1 cellular context compared by ENCODE assay signal in the genomic region with DNA sequence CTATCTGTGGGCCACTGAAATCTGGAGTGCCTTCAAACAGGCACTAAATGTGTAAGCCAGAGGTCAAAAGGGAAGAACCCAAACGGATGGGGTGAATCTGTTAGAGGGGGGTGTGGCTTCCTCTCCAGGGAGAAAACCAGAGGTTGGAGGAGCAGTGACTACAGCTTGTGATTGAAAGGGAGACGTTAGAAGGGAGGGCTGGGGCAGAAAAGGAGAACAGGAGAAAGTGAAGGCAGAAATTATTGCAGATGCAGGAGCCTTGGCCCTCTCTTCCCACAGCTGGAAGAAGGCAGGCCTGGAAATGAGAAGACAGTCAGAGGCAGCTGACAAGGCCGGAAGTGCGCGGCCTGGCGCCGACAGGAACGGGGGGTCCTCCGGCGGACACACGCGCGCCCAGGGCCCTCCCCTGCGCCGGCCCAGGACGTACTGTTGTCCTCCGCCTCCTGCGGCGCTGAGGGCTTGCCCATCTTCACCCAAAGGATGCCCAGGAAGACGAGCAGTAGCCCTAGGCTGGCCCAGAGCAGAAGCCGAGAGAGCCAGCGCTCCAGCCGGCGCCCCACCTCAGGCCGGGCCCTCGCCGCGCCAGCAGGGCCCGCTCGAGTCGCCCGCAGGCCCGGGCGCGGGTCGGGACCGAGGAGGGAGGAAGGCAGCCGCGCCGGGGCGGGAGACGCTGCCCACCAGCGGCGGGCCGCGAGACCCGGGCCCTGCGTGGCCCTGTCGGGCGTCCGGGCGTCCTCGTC.
TF ChIP-seq lines count a peak whose summit lies in the region.

No MANE protein-coding gene starts in this region.

TF ChIP-seq in HepG2, 621 proteins besides CTCF, POLR2A, EP300 and RAD21 (continues in another document):
- TF ChIP-seq MYC (CRISPR knock-in tag; IDR thresholded peaks at IDR 0.05; ENCODE audit: borderline replicate concordance) (peak; percentile 70), MAFF (IDR thresholded peaks at IDR 0.05; ENCODE audit: low read depth, low read length) (no peak), ELF3 (CRISPR knock-in tag; IDR thresholded peaks at IDR 0.05) (peak; percentile 63), KDM3A (CRISPR knock-in tag; IDR thresholded peaks at IDR 0.05; ENCODE audit: low read depth) (0 out of 2 replicates have a peak, but pooled peaks have one; percentile 37), RCOR2 (CRISPR knock-in tag; IDR thresholded peaks at IDR 0.05) (no peak), ZC3H4 (CRISPR knock-in tag; IDR thresholded peaks at IDR 0.05; ENCODE audit: borderline replicate concordance) (no peak), MED8 (CRISPR knock-in tag; IDR thresholded peaks at IDR 0.05; ENCODE audit: insufficient replicate concordance) (no peak), ZNF326 (CRISPR knock-in tag; IDR thresholded peaks at IDR 0.05; ENCODE audit: borderline replicate concordance) (no peak), CEBPB (IDR thresholded peaks at IDR 0.05; ENCODE audit: borderline replicate concordance, low read depth, low read length) (no peak), ZSCAN12 (CRISPR knock-in tag; IDR thresholded peaks at IDR 0.05) (no peak), ZNF235 (CRISPR knock-in tag; IDR thresholded peaks at IDR 0.05; ENCODE audit: borderline replicate concordance) (no peak), ZFYVE20 (CRISPR knock-in tag; IDR thresholded peaks at IDR 0.05; ENCODE audit: borderline replicate concordance, low read depth) (no peak), ZNF766 (CRISPR knock-in tag; IDR thresholded peaks at IDR 0.05; ENCODE audit: borderline replicate concordance) (no peak), ARID2 (CRISPR knock-in tag; IDR thresholded peaks at IDR 0.05; ENCODE audit: borderline replicate concordance) (0 out of 2 replicates have a peak, but pooled peaks have one; percentile 14), HNRNPUL1 (IDR thresholded peaks at IDR 0.05; ENCODE audit: low read depth, low read length) (no peak), JUNB (CRISPR knock-in tag; IDR thresholded peaks at IDR 0.05; ENCODE audit: borderline replicate concordance) (no peak; the same call in 1 of the 2 replicates), ZNF7 (CRISPR knock-in tag; IDR thresholded peaks at IDR 0.05) (no peak), RBAK (CRISPR knock-in tag; IDR thresholded peaks at IDR 0.05) (no peak), TAF15 (IDR thresholded peaks at IDR 0.05; ENCODE audit: low read depth, low read length, poor library complexity, severe bottlenecking) (no peak), ZNF788 (CRISPR knock-in tag; IDR thresholded peaks at IDR 0.05; ENCODE audit: borderline replicate concordance) (no peak; the same call in 1 of the 2 replicates), POLR2AphosphoS5 (IDR thresholded peaks at IDR 0.05; ENCODE audit: low read depth, low read length) (peak; percentile 57; the same call in 1 of the 2 replicates), ASH2L (IDR thresholded peaks at IDR 0.05; ENCODE audit: insufficient read length, low read depth, low read length) (no peak), TOE1 (CRISPR knock-in tag; IDR thresholded peaks at IDR 0.05) (no peak), ZNF180 (CRISPR knock-in tag; IDR thresholded peaks at IDR 0.05; ENCODE audit: borderline replicate concordance, low read depth) (no peak), TARDBP (CRISPR knock-in tag; IDR thresholded peaks at IDR 0.05) (peak; percentile 63), MXI1 (IDR thresholded peaks at IDR 0.05; ENCODE audit: borderline replicate concordance, low read depth, low read length) (no peak), SAFB2 (CRISPR knock-in tag; IDR thresholded peaks at IDR 0.05; ENCODE audit: borderline replicate concordance, low read depth) (0 out of 2 replicates have a peak, but pooled peaks have one; percentile 9), TAF1 (CRISPR knock-in tag; IDR thresholded peaks at IDR 0.05) (peak; percentile 72)
- TF ChIP-seq, protein P1, sequence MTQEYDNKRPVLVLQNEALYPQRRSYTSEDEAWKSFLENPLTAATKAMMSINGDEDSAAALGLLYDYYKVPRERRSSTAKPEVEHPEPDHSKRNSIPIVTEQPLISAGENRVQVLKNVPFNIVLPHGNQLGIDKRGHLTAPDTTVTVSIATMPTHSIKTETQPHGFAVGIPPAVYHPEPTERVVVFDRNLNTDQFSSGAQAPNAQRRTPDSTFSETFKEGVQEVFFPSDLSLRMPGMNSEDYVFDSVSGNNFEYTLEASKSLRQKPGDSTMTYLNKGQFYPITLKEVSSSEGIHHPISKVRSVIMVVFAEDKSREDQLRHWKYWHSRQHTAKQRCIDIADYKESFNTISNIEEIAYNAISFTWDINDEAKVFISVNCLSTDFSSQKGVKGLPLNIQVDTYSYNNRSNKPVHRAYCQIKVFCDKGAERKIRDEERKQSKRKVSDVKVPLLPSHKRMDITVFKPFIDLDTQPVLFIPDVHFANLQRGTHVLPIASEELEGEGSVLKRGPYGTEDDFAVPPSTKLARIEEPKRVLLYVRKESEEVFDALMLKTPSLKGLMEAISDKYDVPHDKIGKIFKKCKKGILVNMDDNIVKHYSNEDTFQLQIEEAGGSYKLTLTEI (CRISPR knock-in tag; conservative IDR thresholded peaks at IDR 0.05): no peak
- TF ChIP-seq, protein P2, sequence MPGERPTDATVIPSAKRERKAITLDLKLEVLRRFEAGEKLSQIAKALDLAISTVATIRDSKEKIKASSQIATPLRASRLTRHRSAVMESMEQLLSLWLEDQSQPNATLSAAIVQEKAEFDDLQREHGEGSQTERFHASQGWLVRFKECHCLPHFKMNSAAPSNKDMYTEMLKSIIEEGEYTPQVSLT (CRISPR knock-in tag; IDR thresholded peaks at IDR 0.05; ENCODE audit: borderline replicate concordance, low read depth): no peak
- TF ChIP-seq, protein P3, sequence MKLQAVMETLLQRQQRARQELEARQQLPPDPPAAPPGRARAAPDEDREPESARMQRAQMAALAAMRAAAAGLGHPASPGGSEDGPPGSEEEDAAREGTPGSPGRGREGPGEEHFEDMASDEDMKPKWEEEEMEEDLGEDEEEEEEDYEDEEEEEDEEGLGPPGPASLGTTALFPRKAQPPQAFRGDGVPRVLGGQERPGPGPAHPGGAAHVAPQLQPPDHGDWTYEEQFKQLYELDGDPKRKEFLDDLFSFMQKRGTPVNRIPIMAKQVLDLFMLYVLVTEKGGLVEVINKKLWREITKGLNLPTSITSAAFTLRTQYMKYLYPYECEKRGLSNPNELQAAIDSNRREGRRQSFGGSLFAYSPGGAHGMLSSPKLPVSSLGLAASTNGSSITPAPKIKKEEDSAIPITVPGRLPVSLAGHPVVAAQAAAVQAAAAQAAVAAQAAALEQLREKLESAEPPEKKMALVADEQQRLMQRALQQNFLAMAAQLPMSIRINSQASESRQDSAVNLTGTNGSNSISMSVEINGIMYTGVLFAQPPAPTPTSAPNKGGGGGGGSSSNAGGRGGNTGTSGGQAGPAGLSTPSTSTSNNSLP (IDR thresholded peaks at IDR 0.05; ENCODE audit: low read depth, low read length): no peak
- TF ChIP-seq, protein P4, sequence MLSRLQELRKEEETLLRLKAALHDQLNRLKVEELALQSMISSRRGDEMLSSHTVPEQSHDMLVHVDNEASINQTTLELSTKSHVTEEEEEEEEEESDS (CRISPR knock-in tag; IDR thresholded peaks at IDR 0.05; ENCODE audit: borderline replicate concordance): no peak
- TF ChIP-seq, protein P5, sequence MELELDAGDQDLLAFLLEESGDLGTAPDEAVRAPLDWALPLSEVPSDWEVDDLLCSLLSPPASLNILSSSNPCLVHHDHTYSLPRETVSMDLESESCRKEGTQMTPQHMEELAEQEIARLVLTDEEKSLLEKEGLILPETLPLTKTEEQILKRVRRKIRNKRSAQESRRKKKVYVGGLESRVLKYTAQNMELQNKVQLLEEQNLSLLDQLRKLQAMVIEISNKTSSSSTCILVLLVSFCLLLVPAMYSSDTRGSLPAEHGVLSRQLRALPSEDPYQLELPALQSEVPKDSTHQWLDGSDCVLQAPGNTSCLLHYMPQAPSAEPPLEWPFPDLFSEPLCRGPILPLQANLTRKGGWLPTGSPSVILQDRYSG (CRISPR knock-in tag; IDR thresholded peaks at IDR 0.05): no peak
- TF ChIP-seq, protein P6, sequence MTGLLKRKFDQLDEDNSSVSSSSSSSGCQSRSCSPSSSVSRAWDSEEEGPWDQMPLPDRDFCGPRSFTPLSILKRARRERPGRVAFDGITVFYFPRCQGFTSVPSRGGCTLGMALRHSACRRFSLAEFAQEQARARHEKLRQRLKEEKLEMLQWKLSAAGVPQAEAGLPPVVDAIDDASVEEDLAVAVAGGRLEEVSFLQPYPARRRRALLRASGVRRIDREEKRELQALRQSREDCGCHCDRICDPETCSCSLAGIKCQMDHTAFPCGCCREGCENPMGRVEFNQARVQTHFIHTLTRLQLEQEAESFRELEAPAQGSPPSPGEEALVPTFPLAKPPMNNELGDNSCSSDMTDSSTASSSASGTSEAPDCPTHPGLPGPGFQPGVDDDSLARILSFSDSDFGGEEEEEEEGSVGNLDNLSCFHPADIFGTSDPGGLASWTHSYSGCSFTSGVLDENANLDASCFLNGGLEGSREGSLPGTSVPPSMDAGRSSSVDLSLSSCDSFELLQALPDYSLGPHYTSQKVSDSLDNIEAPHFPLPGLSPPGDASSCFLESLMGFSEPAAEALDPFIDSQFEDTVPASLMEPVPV (CRISPR knock-in tag; IDR thresholded peaks at IDR 0.05): no peak; the same call in 1 of the 2 replicates
- TF ChIP-seq, protein P7, sequence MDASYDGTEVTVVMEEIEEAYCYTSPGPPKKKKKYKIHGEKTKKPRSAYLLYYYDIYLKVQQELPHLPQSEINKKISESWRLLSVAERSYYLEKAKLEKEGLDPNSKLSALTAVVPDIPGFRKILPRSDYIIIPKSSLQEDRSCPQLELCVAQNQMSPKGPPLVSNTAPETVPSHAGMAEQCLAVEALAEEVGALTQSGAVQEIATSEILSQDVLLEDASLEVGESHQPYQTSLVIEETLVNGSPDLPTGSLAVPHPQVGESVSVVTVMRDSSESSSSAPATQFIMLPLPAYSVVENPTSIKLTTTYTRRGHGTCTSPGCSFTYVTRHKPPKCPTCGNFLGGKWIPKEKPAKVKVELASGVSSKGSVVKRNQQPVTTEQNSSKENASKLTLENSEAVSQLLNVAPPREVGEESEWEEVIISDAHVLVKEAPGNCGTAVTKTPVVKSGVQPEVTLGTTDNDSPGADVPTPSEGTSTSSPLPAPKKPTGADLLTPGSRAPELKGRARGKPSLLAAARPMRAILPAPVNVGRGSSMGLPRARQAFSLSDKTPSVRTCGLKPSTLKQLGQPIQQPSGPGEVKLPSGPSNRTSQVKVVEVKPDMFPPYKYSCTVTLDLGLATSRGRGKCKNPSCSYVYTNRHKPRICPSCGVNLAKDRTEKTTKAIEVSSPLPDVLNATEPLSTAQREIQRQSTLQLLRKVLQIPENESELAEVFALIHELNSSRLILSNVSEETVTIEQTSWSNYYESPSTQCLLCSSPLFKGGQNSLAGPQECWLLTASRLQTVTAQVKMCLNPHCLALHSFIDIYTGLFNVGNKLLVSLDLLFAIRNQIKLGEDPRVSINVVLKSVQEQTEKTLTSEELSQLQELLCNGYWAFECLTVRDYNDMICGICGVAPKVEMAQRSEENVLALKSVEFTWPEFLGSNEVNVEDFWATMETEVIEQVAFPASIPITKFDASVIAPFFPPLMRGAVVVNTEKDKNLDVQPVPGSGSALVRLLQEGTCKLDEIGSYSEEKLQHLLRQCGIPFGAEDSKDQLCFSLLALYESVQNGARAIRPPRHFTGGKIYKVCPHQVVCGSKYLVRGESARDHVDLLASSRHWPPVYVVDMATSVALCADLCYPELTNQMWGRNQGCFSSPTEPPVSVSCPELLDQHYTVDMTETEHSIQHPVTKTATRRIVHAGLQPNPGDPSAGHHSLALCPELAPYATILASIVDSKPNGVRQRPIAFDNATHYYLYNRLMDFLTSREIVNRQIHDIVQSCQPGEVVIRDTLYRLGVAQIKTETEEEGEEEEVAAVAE (CRISPR knock-in tag; IDR thresholded peaks at IDR 0.05; ENCODE audit: borderline replicate concordance): no peak
- TF ChIP-seq, protein P8, sequence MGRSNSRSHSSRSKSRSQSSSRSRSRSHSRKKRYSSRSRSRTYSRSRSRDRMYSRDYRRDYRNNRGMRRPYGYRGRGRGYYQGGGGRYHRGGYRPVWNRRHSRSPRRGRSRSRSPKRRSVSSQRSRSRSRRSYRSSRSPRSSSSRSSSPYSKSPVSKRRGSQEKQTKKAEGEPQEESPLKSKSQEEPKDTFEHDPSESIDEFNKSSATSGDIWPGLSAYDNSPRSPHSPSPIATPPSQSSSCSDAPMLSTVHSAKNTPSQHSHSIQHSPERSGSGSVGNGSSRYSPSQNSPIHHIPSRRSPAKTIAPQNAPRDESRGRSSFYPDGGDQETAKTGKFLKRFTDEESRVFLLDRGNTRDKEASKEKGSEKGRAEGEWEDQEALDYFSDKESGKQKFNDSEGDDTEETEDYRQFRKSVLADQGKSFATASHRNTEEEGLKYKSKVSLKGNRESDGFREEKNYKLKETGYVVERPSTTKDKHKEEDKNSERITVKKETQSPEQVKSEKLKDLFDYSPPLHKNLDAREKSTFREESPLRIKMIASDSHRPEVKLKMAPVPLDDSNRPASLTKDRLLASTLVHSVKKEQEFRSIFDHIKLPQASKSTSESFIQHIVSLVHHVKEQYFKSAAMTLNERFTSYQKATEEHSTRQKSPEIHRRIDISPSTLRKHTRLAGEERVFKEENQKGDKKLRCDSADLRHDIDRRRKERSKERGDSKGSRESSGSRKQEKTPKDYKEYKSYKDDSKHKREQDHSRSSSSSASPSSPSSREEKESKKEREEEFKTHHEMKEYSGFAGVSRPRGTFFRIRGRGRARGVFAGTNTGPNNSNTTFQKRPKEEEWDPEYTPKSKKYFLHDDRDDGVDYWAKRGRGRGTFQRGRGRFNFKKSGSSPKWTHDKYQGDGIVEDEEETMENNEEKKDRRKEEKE (IDR thresholded peaks at IDR 0.05): no peak
- TF ChIP-seq, protein P9, sequence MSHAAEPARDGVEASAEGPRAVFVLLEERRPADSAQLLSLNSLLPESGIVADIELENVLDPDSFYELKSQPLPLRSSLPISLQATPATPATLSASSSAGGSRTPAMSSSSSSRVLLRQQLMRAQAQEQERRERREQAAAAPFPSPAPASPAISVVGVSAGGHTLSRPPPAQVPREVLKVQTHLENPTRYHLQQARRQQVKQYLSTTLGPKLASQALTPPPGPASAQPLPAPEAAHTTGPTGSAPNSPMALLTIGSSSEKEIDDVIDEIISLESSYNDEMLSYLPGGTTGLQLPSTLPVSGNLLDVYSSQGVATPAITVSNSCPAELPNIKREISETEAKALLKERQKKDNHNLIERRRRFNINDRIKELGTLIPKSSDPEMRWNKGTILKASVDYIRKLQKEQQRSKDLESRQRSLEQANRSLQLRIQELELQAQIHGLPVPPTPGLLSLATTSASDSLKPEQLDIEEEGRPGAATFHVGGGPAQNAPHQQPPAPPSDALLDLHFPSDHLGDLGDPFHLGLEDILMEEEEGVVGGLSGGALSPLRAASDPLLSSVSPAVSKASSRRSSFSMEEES (CRISPR knock-in tag; IDR thresholded peaks at IDR 0.05): peak; percentile 65
- TF ChIP-seq, protein P10, sequence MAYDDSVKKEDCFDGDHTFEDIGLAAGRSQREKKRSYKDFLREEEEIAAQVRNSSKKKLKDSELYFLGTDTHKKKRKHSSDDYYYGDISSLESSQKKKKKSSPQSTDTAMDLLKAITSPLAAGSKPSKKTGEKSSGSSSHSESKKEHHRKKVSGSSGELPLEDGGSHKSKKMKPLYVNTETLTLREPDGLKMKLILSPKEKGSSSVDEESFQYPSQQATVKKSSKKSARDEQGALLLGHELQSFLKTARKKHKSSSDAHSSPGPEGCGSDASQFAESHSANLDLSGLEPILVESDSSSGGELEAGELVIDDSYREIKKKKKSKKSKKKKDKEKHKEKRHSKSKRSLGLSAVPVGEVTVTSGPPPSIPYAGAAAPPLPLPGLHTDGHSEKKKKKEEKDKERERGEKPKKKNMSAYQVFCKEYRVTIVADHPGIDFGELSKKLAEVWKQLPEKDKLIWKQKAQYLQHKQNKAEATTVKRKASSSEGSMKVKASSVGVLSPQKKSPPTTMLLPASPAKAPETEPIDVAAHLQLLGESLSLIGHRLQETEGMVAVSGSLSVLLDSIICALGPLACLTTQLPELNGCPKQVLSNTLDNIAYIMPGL (CRISPR knock-in tag; IDR thresholded peaks at IDR 0.05; ENCODE audit: borderline replicate concordance in 1 of 2, low read depth in 1 of 2): peak in 1 of 2 experiments; percentile 82; a peak in 3 of 4 replicates
